12 cellular contexts compared by ENCODE assay signal in genomic region chrX:106894978-106895452, GRCh38. TPM values are rescaled to one million over a fixed set of nuclear protein-coding genes. Genes with fewer than 3 reads are reported as not detected.
A peak's percentile ranks its signal among the peaks of the same experiment; 100 is the strongest.
DNase-seq lines count a peak whose midpoint lies in the region; ATAC-seq and TF ChIP-seq lines count a peak whose summit lies in the region.
"Had no signal": no experiment of that assay in that cellular context is flagged by ENCODE, and none has a peak within 500 bp of the region (broad histone marks: within the 10 kb centered on the region; RNA-seq: fewer than 3 reads in every experiment).

No MANE protein-coding gene starts in this region.

- H3K9me3 Mint-ChIP-seq in type B pancreatic cell: no peaks in the 10 kb centered on the region

- H3K9me3 ChIP-seq in heart right ventricle (no peaks in the 10 kb centered on the region), RWPE2 (ENCODE audit: severe bottlenecking) (no peaks in the 10 kb centered on the region), uterus (no peaks in the 10 kb centered on the region), esophagus squamous epithelium (no peaks in the 10 kb centered on the region)
- H3K9me3 ChIP-seq: tibial artery had no signal

- DNase-seq in heart right ventricle (peak; percentile 7 to 9), Right ventricle myocardium superior (no peak), RWPE2 (ENCODE audit: low spot score) (peak; percentile 65), fibroblast of the aortic adventitia (ENCODE audit: low read depth) (peak; percentile 71), uterus (peak; percentile 33 to 50), type B pancreatic cell (ENCODE audit: extremely low spot score, unreplicated experiment) (no peak), esophagus squamous epithelium (lab: John Stamatoyannopoulos, UW) (no peak)
- DNase-seq: SIG-M5 had no signal

- H3K36me3 ChIP-seq in heart right ventricle (no peaks in the 10 kb centered on the region), RWPE2 (ENCODE audit: low read depth) (no peaks in the 10 kb centered on the region), uterus (no peaks in the 10 kb centered on the region), esophagus squamous epithelium (no peaks in the 10 kb centered on the region)
- H3K36me3 ChIP-seq: tibial artery had no signal

- H3K4me1 Mint-ChIP-seq in type B pancreatic cell (ENCODE audit: unreplicated experiment): no peaks in the 10 kb centered on the region
- H3K4me1 Mint-ChIP-seq: naive B cell had no signal

- H3K4me1 ChIP-seq in heart right ventricle (peaks cover 0 to 5% (median 0%) of the 10 kb centered on the region in 9 donors), RWPE2 (ENCODE audit: insufficient read depth, poor library complexity, severe bottlenecking) (peaks cover 15% of the 10 kb centered on the region), uterus (no peaks in the 10 kb centered on the region), esophagus squamous epithelium (peaks cover 0 to 17% (median 0%) of the 10 kb centered on the region in 3 donors)
- H3K4me1 ChIP-seq: tibial artery had no signal

- H3K27me3 ChIP-seq in heart right ventricle (peaks cover 0 to 54% (median 0%) of the 10 kb centered on the region in 7 donors), RWPE2 (ENCODE audit: insufficient read depth, poor library complexity, severe bottlenecking) (no peaks in the 10 kb centered on the region), uterus (peaks cover 0 to 5% of the 10 kb centered on the region in 2 donors), esophagus squamous epithelium (peaks cover 0 to 25% (median 0%) of the 10 kb centered on the region in 4 donors)
- H3K27me3 ChIP-seq: tibial artery had no signal

- WGBS in heart right ventricle, 2 donors: 37 to 45% methylated on average over 2 to 3 of the region's 3 CpGs
- WGBS in esophagus squamous epithelium, 2 donors: 7 to 20% methylated on average over 1 to 3 of the region's 3 CpGs

- intact Hi-C loops in heart right ventricle (cut with DNase I) (loop anchor here in 6 of 10 donors (2.0 to 10.0 kb wide), 6 partner anchors 57 to 1000 kb away; no protein-coding TSS in a partner anchor), Right ventricle myocardium superior (cut with DNase I) (no loop called here), uterus (cut with DNase I; ENCODE audit: low total_unique reads) (no loop called here), esophagus squamous epithelium (cut with DNase I) (no loop called here)

- peak in 6 of 8 donors; percentile 16 to 55 (median 44) for ATAC-seq in heart right ventricle
- ATAC-seq in Right ventricle myocardium superior (ENCODE audit: poor library complexity): no peak
- peak; percentile 69 for ATAC-seq in RWPE2 (ENCODE audit: low read depth)
- ATAC-seq in HG02885 (IDR thresholded peaks at IDR 0.05; ENCODE audit: poor library complexity, unreplicated experiment): no peak

- TF ChIP-seq CTCF in heart right ventricle (IDR thresholded peaks at IDR 0.05): no peak
- no peak for TF ChIP-seq CTCF in RWPE2 (IDR thresholded peaks at IDR 0.05; ENCODE audit: poor library complexity, severe bottlenecking)
- TF ChIP-seq CTCF in fibroblast of the aortic adventitia (IDR thresholded peaks at IDR 0.05; ENCODE audit: insufficient read depth, low read length): no peak
- no peak for TF ChIP-seq CTCF in uterus (IDR thresholded peaks at IDR 0.05)
- TF ChIP-seq CTCF in type B pancreatic cell (conservative IDR thresholded peaks at IDR 0.05): no peak
- no peak for TF ChIP-seq CTCF in esophagus squamous epithelium (IDR thresholded peaks at IDR 0.05)

- H3K36me3 Mint-ChIP-seq in type B pancreatic cell: no peaks in the 10 kb centered on the region
- H3K36me3 Mint-ChIP-seq: naive B cell had no signal

- H3K27ac ChIP-seq in heart right ventricle (no peak overlapping the region), RWPE2 (ENCODE audit: poor library complexity, severe bottlenecking) (peak overlapping the region; percentile 60), uterus (peak overlapping the region; percentile 38 to 53), esophagus squamous epithelium (no peak overlapping the region)
- H3K27ac ChIP-seq: tibial artery had no signal

- no peak overlapping the region for H3K4me3 Mint-ChIP-seq in type B pancreatic cell

- TF ChIP-seq POLR2A in uterus (IDR thresholded peaks at IDR 0.05) (no peak), esophagus squamous epithelium (IDR thresholded peaks at IDR 0.05) (no peak)

- no peak overlapping the region for H3K4me3 ChIP-seq in heart right ventricle
- no peak overlapping the region for H3K4me3 ChIP-seq in RWPE2 (ENCODE audit: severe bottlenecking)
- H3K4me3 ChIP-seq in fibroblast of the aortic adventitia (ENCODE audit: low read depth, low read length): no peak overlapping the region
- H3K4me3 ChIP-seq in uterus: no peak overlapping the region
- no peak overlapping the region for H3K4me3 ChIP-seq in esophagus squamous epithelium
- H3K4me3 ChIP-seq: tibial artery had no signal

- H3K27ac Mint-ChIP-seq in type B pancreatic cell: no peak overlapping the region
- H3K27ac Mint-ChIP-seq: naive B cell had no signal

- no peaks in the 10 kb centered on the region for H3K27me3 Mint-ChIP-seq in type B pancreatic cell

RNA-seq across cellular contexts. Expression of gene RIPPLY1, which starts 8.1 kb away (rescaled TPM):
- total RNA-seq in heart right ventricle (not detected), Right ventricle myocardium superior (not detected), fibroblast of the aortic adventitia (ENCODE audit: low replicate concordance) (not detected in 2 replicates), uterus (not detected), type B pancreatic cell (ENCODE audit: low replicate concordance) (3.4 TPM in 1 of 2 replicates, not detected in the other), esophagus squamous epithelium (not detected)
- polyA plus RNA-seq in heart right ventricle: under 1 TPM in 1 of 2 donors, not detected in 1; 0.07 TPM
- total RNA-seq: aorta had no signal
- polyA plus RNA-seq: aorta had no signal

RNA-seq across cellular contexts. Expression of gene CLDN2, which starts 25.2 kb away (rescaled TPM):
- not detected for total RNA-seq in heart right ventricle
- polyA plus RNA-seq in heart right ventricle: under 1 TPM in 1 of 2 donors, not detected in 1; 0.03 TPM
- not detected for total RNA-seq in Right ventricle myocardium superior
- total RNA-seq in fibroblast of the aortic adventitia (ENCODE audit: low replicate concordance): not detected in 2 replicates
- total RNA-seq in uterus: 1 to 10 TPM in 1 of 4 donors, not detected in 3; 1.4 TPM
- total RNA-seq in type B pancreatic cell (ENCODE audit: low replicate concordance): 4.7 and 4.9 TPM in 2 replicates
- not detected for total RNA-seq in esophagus squamous epithelium
- total RNA-seq: aorta had no signal
- polyA plus RNA-seq: aorta had no signal

Comparison
In these comparisons a context has a peak if more than half of its experiments do, and no peak if none do; other contexts are left out.
1. ATAC-seq: peak in heart right ventricle (6 of 8) and RWPE2 (single experiment); none in Right ventricle myocardium superior (single experiment) and HG02885 (single experiment).
2. DNase-seq: peak in heart right ventricle (2 of 2), RWPE2 (single experiment), fibroblast of the aortic adventitia (single experiment) and uterus (2 of 2); none in Right ventricle myocardium superior (single experiment), type B pancreatic cell (single experiment) and esophagus squamous epithelium (single experiment).
3. intact Hi-C loops: an anchor here in heart right ventricle (2.0 to 10.0 kb wide); none called in Right ventricle myocardium superior, uterus and esophagus squamous epithelium.
4. H3K27ac ChIP-seq: peak in RWPE2 (single experiment) and uterus (2 of 2); none in heart right ventricle (0 of 10) and esophagus squamous epithelium (0 of 4).